10 cellular contexts compared by ENCODE assay signal in genomic region chr3:42117175-42118008, GRCh38. TPM values are rescaled to one million over a fixed set of nuclear protein-coding genes. Genes with fewer than 3 reads are reported as not detected.
DNase-seq lines count a peak whose midpoint lies in the region; ATAC-seq and TF ChIP-seq lines count a peak whose summit lies in the region.
"Had no signal": no experiment of that assay in that cellular context is flagged by ENCODE, and none has a peak within 500 bp of the region (broad histone marks: within the 10 kb centered on the region; RNA-seq: fewer than 3 reads in every experiment).

No MANE protein-coding gene starts in this region.

- ATAC-seq in body of pancreas = peak; percentile 54

- intact Hi-C loops in body of pancreas (cut with DNase I) (no loop called here), tibial artery (cut with DNase I; ENCODE audit: low total_unique reads) (loop anchor here (5.0 kb wide), 1 partner anchor 75 kb away; no protein-coding TSS in a partner anchor)

- peak; percentile 62 for TF ChIP-seq CTCF in AG09309 (IDR thresholded peaks at IDR 0.05; ENCODE audit: control insufficient read depth, insufficient read depth, low read depth, low read length, missing control alignments)
- TF ChIP-seq CTCF in HFF-Myc (IDR thresholded peaks at IDR 0.05; ENCODE audit: low read depth, low read length, missing control alignments) = peak; percentile 74
- TF ChIP-seq CTCF in body of pancreas (IDR thresholded peaks at IDR 0.05) = peak in 6 of 7 experiments; percentile 42 to 73 (median 60)
- peak; percentile 39 for TF ChIP-seq CTCF in tibial artery (IDR thresholded peaks at IDR 0.05)

- H3K36me3 ChIP-seq in body of pancreas (replicated peaks in 1 of 2; ENCODE audit: insufficient read depth in 1 of 2, low read depth in 2 of 2) = no peaks in the 10 kb centered on the region
- H3K36me3 ChIP-seq in tibial artery = peaks cover 0 to 3% (median 0%) of the 10 kb centered on the region in 3 donors
- H3K36me3 ChIP-seq: HAP-1, vagina had no signal

- no peak for DNase-seq in AG09309 (ENCODE audit: low read depth)
- no peak for DNase-seq in HFF-Myc (ENCODE audit: extremely low read depth, low read depth)
- DNase-seq in body of pancreas = peak; percentile 30 to 58 (median 42)
- peak; percentile 58 for DNase-seq in kidney glomerular epithelial cell (lab: John Stamatoyannopoulos, UW)
- DNase-seq in tibial artery = peak; percentile 48 to 79
- no peak for DNase-seq in COR-L47 (lab: John Stamatoyannopoulos, UW)
- no peak for DNase-seq in stimulated activated naive CD4-positive, alpha-beta T cell treated with Interleukin-2 at 50 U/mL for 16 hours (lab: John Stamatoyannopoulos, UW)
- DNase-seq in activated naive CD8-positive, alpha-beta T cell treated with anti-CD3 and anti-CD28 coated beads for 36 hours = no peak

- H3K4me1 Mint-ChIP-seq in activated naive CD8-positive, alpha-beta T cell treated with anti-CD3 and anti-CD28 coated beads for 36 hours = peaks cover 12% of the 10 kb centered on the region

- H3K27me3 ChIP-seq in body of pancreas (no peaks in the 10 kb centered on the region), tibial artery (no peaks in the 10 kb centered on the region)
- H3K27me3 ChIP-seq: vagina had no signal

- H3K4me3 Mint-ChIP-seq in activated naive CD8-positive, alpha-beta T cell treated with anti-CD3 and anti-CD28 coated beads for 36 hours = no peak overlapping the region

- WGBS in body of pancreas, 2 donors = 35 to 37% methylated on average over 13 to 14 of the region's 14 CpGs

- H3K9me3 Mint-ChIP-seq in activated naive CD8-positive, alpha-beta T cell treated with anti-CD3 and anti-CD28 coated beads for 36 hours = no peaks in the 10 kb centered on the region

- peak overlapping the region in 2 of 4 donors; percentile 60 for H3K27ac ChIP-seq in body of pancreas
- H3K27ac ChIP-seq in tibial artery = peak overlapping the region; percentile 16 to 60
- H3K27ac ChIP-seq: vagina had no signal

- H3K4me3 ChIP-seq in AG09309 (ENCODE audit: control insufficient read depth, low read depth, low read length) (no peak overlapping the region), HFF-Myc (replicated peaks; ENCODE audit: low read depth, low read length) (no peak overlapping the region), body of pancreas (no peak overlapping the region), tibial artery (no peak overlapping the region)
- H3K4me3 ChIP-seq: HAP-1, vagina had no signal

- H3K27ac Mint-ChIP-seq in activated naive CD8-positive, alpha-beta T cell treated with anti-CD3 and anti-CD28 coated beads for 36 hours = no peak overlapping the region

- H3K4me1 ChIP-seq in body of pancreas (peaks cover 20% of the 10 kb centered on the region), tibial artery (peaks cover 0 to 47% (median 25%) of the 10 kb centered on the region in 4 donors)
- H3K4me1 ChIP-seq: HAP-1 had no signal

- H3K27me3 Mint-ChIP-seq in activated naive CD8-positive, alpha-beta T cell treated with anti-CD3 and anti-CD28 coated beads for 36 hours = no peaks in the 10 kb centered on the region

- H3K9me3 ChIP-seq in body of pancreas (no peaks in the 10 kb centered on the region), tibial artery (no peaks in the 10 kb centered on the region)
- H3K9me3 ChIP-seq: HAP-1, vagina had no signal

- no peak for TF ChIP-seq POLR2A in body of pancreas (IDR thresholded peaks at IDR 0.05)

- no peaks in the 10 kb centered on the region for H3K36me3 Mint-ChIP-seq in activated naive CD8-positive, alpha-beta T cell treated with anti-CD3 and anti-CD28 coated beads for 36 hours

RNA-seq across cellular contexts. Expression of gene TRAK1, which starts 26.2 kb away (rescaled TPM):
- total RNA-seq in body of pancreas = 10 to 100 TPM; 17.1 to 24.1 TPM
- total RNA-seq in activated naive CD8-positive, alpha-beta T cell treated with anti-CD3 and anti-CD28 coated beads for 36 hours = 10 to 100 TPM; 22.3 to 22.8 TPM

Comparison
In these comparisons a context has a peak if more than half of its experiments do, and no peak if none do; other contexts are left out.
1. DNase-seq: peak in body of pancreas (4 of 4), kidney glomerular epithelial cell (single experiment) and tibial artery (2 of 2); none in AG09309 (single experiment), HFF-Myc (single experiment), COR-L47 (single experiment), stimulated activated naive CD4-positive, alpha-beta T cell treated with Interleukin-2 at 50 U/mL for 16 hours (single experiment) and activated naive CD8-positive, alpha-beta T cell treated with anti-CD3 and anti-CD28 coated beads for 36 hours (single experiment).
2. Peak in every context shown above with its lines, with median percentiles within 50 percentile points of each other: CTCF ChIP-seq.